Comparison of ENCODE assay signal across 20 cellular contexts in the genomic region with DNA sequence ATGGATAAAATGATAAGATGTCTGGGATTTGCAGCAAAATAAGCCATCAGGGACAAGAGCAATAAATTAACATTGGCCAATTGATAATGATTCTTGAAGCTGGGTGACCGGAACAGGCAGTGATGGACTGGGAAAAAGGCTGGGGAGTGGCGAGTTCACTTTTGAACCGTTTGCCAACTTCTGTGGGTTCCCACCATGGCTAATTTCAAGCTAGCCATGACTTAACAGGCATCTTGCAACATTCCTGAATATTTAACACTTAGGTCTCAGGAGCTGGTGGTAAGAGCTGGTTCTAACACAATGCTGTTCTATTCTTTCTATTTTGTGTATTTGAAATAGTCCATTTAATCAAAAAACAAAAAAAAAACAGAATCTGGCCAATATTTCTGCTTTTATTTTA.
"Had no signal": no experiment of that assay in that cellular context is flagged by ENCODE, and none has a peak within 500 bp of the region (broad histone marks: within the 10 kb centered on the region; RNA-seq: fewer than 3 reads in every experiment).

No MANE protein-coding gene starts in this region.

- H2AFZ ChIP-seq: hepatocyte had no signal

- H3K79me2 ChIP-seq: hepatocyte had no signal

- H3K4me3 Mint-ChIP-seq: activated CD4-positive, alpha-beta T cell treated with anti-CD3 and anti-CD28 coated beads for 36 hours; activated naive CD4-positive, alpha-beta T cell treated with anti-CD3 and anti-CD28 coated beads for 36 hours; activated naive CD8-positive, alpha-beta T cell treated with anti-CD3 and anti-CD28 coated beads, Interleukin-2, amount 10 ng/mL, durations not matched to agents 7 days and 5 days; immature natural killer cell; natural killer cell treated with Interleukin-12 subunit alpha and Interleukin-12 subunit beta and Interleukin-15 and Interleukin-18, amount 100 ng/mL, for 72 hours; stimulated activated naive CD8-positive, alpha-beta T cell treated with anti-CD3 and anti-CD28 coated beads, Interleukin-15, amount 100 ng/mL, for 72 hours; WTC11 had no signal

- H3K36me3 ChIP-seq: left ventricle myocardium inferior, tibial artery had no signal

- H3K27me3 ChIP-seq: hepatocyte had no signal

- H3K27ac Mint-ChIP-seq: activated CD4-positive, alpha-beta T cell treated with anti-CD3 and anti-CD28 coated beads for 36 hours; activated naive CD4-positive, alpha-beta T cell treated with anti-CD3 and anti-CD28 coated beads for 36 hours; activated naive CD8-positive, alpha-beta T cell treated with anti-CD3 and anti-CD28 coated beads, Interleukin-2, amount 10 ng/mL, durations not matched to agents 7 days and 5 days; immature natural killer cell; progenitor cell of endocrine pancreas; WTC11 had no signal

- DNase-seq: activated CD4-positive, alpha-beta T cell treated with anti-CD3 and anti-CD28 coated beads, Interleukin-2, amount 50 U/mL, for 4 hours; activated CD8-positive, alpha-beta memory T cell treated with anti-CD3 and anti-CD28 coated beads, Interleukin-2, amount 50 U/mL, for 48 hours; activated effector memory CD4-positive, alpha-beta T cell treated with Interleukin-2 at 50 U/mL for 16 hours; activated naive CD8-positive, alpha-beta T cell treated with anti-CD3 and anti-CD28 coated beads, Interleukin-2, amount 10 ng/mL, durations not matched to agents 7 days and 5 days; central memory CD4-positive, alpha-beta T cell; effector memory CD4-positive, alpha-beta T cell; glutamatergic neuron; immature natural killer cell; kidney glomerular epithelial cell; stimulated activated naive CD8-positive, alpha-beta T cell treated with anti-CD3 and anti-CD28 coated beads, Interleukin-15, amount 100 ng/mL, for 72 hours; T-helper 1 cell; T-helper 9 cell; tibial artery had no signal

- H3K9me3 Mint-ChIP-seq: activated naive CD4-positive, alpha-beta T cell treated with anti-CD3 and anti-CD28 coated beads for 36 hours; activated naive CD8-positive, alpha-beta T cell treated with anti-CD3 and anti-CD28 coated beads, Interleukin-2, amount 10 ng/mL, durations not matched to agents 7 days and 5 days; immature natural killer cell; natural killer cell treated with Interleukin-12 subunit alpha and Interleukin-12 subunit beta and Interleukin-15 and Interleukin-18, amount 100 ng/mL, for 72 hours; stimulated activated naive CD8-positive, alpha-beta T cell treated with anti-CD3 and anti-CD28 coated beads, Interleukin-15, amount 100 ng/mL, for 72 hours; WTC11 had no signal

- H3K27me3 Mint-ChIP-seq: activated CD4-positive, alpha-beta T cell treated with anti-CD3 and anti-CD28 coated beads for 36 hours; natural killer cell treated with Interleukin-12 subunit alpha and Interleukin-12 subunit beta and Interleukin-15 and Interleukin-18, amount 100 ng/mL, for 72 hours had no signal

- H3K27ac ChIP-seq: hepatocyte, left ventricle myocardium inferior, tibial artery had no signal

- H3K4me3 ChIP-seq: hepatocyte, left ventricle myocardium inferior, tibial artery had no signal

- H3K4me2 ChIP-seq: hepatocyte had no signal

- H3K36me3 Mint-ChIP-seq: activated naive CD8-positive, alpha-beta T cell treated with anti-CD3 and anti-CD28 coated beads, Interleukin-2, amount 10 ng/mL, durations not matched to agents 7 days and 5 days; immature natural killer cell; natural killer cell treated with Interleukin-12 subunit alpha and Interleukin-12 subunit beta and Interleukin-15 and Interleukin-18, amount 100 ng/mL, for 72 hours; WTC11 had no signal

- H3K9me3 ChIP-seq: left ventricle myocardium inferior, tibial artery had no signal
